ENCODE assay signal across 25 cellular contexts in the genomic region with DNA sequence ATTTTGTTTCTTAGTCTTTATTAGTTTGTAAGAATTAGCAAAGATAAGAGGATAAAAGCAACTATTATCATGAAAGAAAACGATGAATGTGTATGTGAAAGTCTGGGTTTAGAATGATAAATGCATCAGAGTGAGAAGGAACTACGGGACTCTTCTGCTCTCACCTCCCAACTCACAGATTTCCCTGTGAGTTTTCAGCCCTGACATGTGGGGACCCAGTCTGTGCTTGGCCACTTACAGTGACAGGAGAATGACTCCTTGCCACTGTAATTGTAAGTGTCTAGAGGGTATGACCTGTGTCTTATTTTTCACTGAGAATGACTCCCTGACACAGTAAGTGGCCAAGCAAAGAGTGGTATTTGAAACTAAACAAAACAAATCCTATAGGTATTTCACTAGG. TPM values are rescaled to one million over a fixed set of nuclear protein-coding genes. Genes with fewer than 3 reads are reported as not detected.
DNase-seq lines count a peak whose midpoint lies in the region; TF ChIP-seq lines count a peak whose summit lies in the region.
"Had no signal": no experiment of that assay in that cellular context is flagged by ENCODE, and none has a peak within 500 bp of the region (broad histone marks: within the 10 kb centered on the region; RNA-seq: fewer than 3 reads in every experiment).

No MANE protein-coding gene starts in this region.

- intact Hi-C loops in OCI-LY7 (cut with micrococcal nuclease; ENCODE audit: unreplicated experiment), result no loop called here

- H3K9me3 ChIP-seq in BLaER1 (peaks cover 7% of the 10 kb centered on the region; the same call in 1 of the 2 replicates), OCI-LY7 (ENCODE audit: low read length) (no peaks in the 10 kb centered on the region), mononuclear cell (ENCODE audit: low read depth, low read length) (no peaks in the 10 kb centered on the region)
- no peaks in the 10 kb centered on the region for H3K9me3 ChIP-seq in CD8-positive, alpha-beta memory T cell (ENCODE audit: low read length)
- H3K9me3 ChIP-seq: tibial nerve had no signal

- TF ChIP-seq CTCF in OCI-LY7 (conservative IDR thresholded peaks at IDR 0.05; ENCODE audit: low read length), result no peak

- H3K36me3 ChIP-seq in BLaER1, result peaks cover 43% of the 10 kb centered on the region
- peaks cover 9% of the 10 kb centered on the region for H3K36me3 ChIP-seq in CD8-positive, alpha-beta memory T cell (ENCODE audit: insufficient read depth, low read length)
- H3K36me3 ChIP-seq in OCI-LY7 (ENCODE audit: insufficient read depth, low read length), result peaks cover 64% of the 10 kb centered on the region
- H3K36me3 ChIP-seq: cardiac muscle cell had no signal

- POLR2A ChIA-PET in CD8-positive, alpha-beta memory T cell (lab: Charles Lee), result no interaction called here
- POLR2A ChIA-PET in OCI-LY7 (lab: Charles Lee), result interaction anchor here (0.5 to 5.4 kb wide), 4 partner anchors 9 to 128 kb away, joined by 3 to 75 read pairs (median 3); no protein-coding TSS in a partner anchor

- peak overlapping the region in 6 of 7 donors; percentile 86 to 100 (median 97) for H3K4me3 Mint-ChIP-seq in CD8-positive, alpha-beta memory T cell
- H3K4me3 Mint-ChIP-seq: nephron progenitor cell had no signal

- H3K9ac ChIP-seq in BLaER1, result peak overlapping the region; percentile 83
- H3K9ac ChIP-seq: KMS-11 had no signal

- peak overlapping the region; percentile 72 for H3K4me3 ChIP-seq in BLaER1
- no peak overlapping the region for H3K4me3 ChIP-seq in CD8-positive, alpha-beta memory T cell (ENCODE audit: low read length)
- peak overlapping the region; percentile 80 for H3K4me3 ChIP-seq in OCI-LY7 (ENCODE audit: low read depth, low read length, poor library complexity, severe bottlenecking)
- H3K4me3 ChIP-seq in mononuclear cell (ENCODE audit: low read length), result peak overlapping the region; percentile 46
- H3K4me3 ChIP-seq: cardiac muscle cell had no signal

- no TSS peak for BruUV-seq in OCI-LY7 (replicated peaks; lab: Mats Ljungman, UMichigan)

- H3K27ac ChIP-seq in BLaER1 (peak overlapping the region; percentile 87; the same call in 1 of the 2 replicates), OCI-LY7 (ENCODE audit: low read depth, low read length, poor library complexity, severe bottlenecking) (no peak overlapping the region)
- no peak overlapping the region for H3K27ac ChIP-seq in CD8-positive, alpha-beta memory T cell (ENCODE audit: low read depth, low read length)
- H3K27ac ChIP-seq: cardiac muscle cell, KMS-11 had no signal

- H4K20me1 ChIP-seq in BLaER1, result peaks cover 45% of the 10 kb centered on the region
- H4K20me1 ChIP-seq in OCI-LY7 (ENCODE audit: insufficient read depth, low read length), result peaks cover 12% of the 10 kb centered on the region; the same call in 1 of the 2 replicates

- peak overlapping the region in 4 of 8 donors; percentile 19 to 71 (median 54) for H3K27ac Mint-ChIP-seq in CD8-positive, alpha-beta memory T cell
- H3K27ac Mint-ChIP-seq: nephron progenitor cell, T-cell had no signal

- no peaks in the 10 kb centered on the region for H3K9me2 ChIP-seq in OCI-LY7 (ENCODE audit: insufficient read depth, low read length)

- peaks cover 0 to 15% (median 0%) of the 10 kb centered on the region in 5 donors for H3K9me3 Mint-ChIP-seq in CD8-positive, alpha-beta memory T cell
- H3K9me3 Mint-ChIP-seq: T-cell had no signal

- H3K4me2 ChIP-seq in BLaER1 (peak overlapping the region; percentile 96), OCI-LY7 (ENCODE audit: low read length) (peak overlapping the region; percentile 84)
- H3K4me2 ChIP-seq: KMS-11 had no signal

- peaks cover 28 to 48% (median 29%) of the 10 kb centered on the region in 3 donors for H3K36me3 Mint-ChIP-seq in CD8-positive, alpha-beta memory T cell

- peaks cover 57% of the 10 kb centered on the region for H3K79me2 ChIP-seq in OCI-LY7 (ENCODE audit: insufficient read depth, low read depth, low read length)

- no peaks in the 10 kb centered on the region for H3K27me3 ChIP-seq in BLaER1
- H3K27me3 ChIP-seq in CD8-positive, alpha-beta memory T cell (ENCODE audit: insufficient read depth, low read length, poor library complexity, severe bottlenecking), result no peaks in the 10 kb centered on the region
- no peaks in the 10 kb centered on the region for H3K27me3 ChIP-seq in mononuclear cell (ENCODE audit: insufficient read depth, low read length)
- H3K27me3 ChIP-seq: cardiac muscle cell, tibial nerve had no signal

- no peak overlapping the region for H2AFZ ChIP-seq in OCI-LY7 (ENCODE audit: low read length)

- H3K4me1 Mint-ChIP-seq in CD8-positive, alpha-beta memory T cell, result peaks cover 43 to 61% (median 60%) of the 10 kb centered on the region in 3 donors

- CTCF ChIA-PET in CD8-positive, alpha-beta memory T cell (lab: Charles Lee), result no interaction called here
- CTCF ChIA-PET in OCI-LY7 (lab: Charles Lee; ENCODE audit: unreplicated experiment), result no interaction called here

- peaks cover 0 to 1% of the 10 kb centered on the region in 2 donors for H3K27me3 Mint-ChIP-seq in CD8-positive, alpha-beta memory T cell
- H3K27me3 Mint-ChIP-seq: T-cell had no signal

- peaks cover 57% of the 10 kb centered on the region for H3K4me1 ChIP-seq in BLaER1
- H3K4me1 ChIP-seq in CD8-positive, alpha-beta memory T cell (ENCODE audit: insufficient read depth, low read length), result peaks cover 31% of the 10 kb centered on the region
- peaks cover 31% of the 10 kb centered on the region for H3K4me1 ChIP-seq in OCI-LY7 (ENCODE audit: insufficient read depth, low read length, poor library complexity, severe bottlenecking)
- peaks cover 26% of the 10 kb centered on the region for H3K4me1 ChIP-seq in mononuclear cell (ENCODE audit: insufficient read depth, low read length)
- H3K4me1 ChIP-seq: tibial nerve had no signal

- DNase-seq in CD8-positive, alpha-beta memory T cell, result no peak
- DNase-seq in OCI-LY7 (ENCODE audit: low spot score) (no peak), cerebellar nuclear complex (lab: John Stamatoyannopoulos, UW) (no peak), dermis blood vessel endothelial cell (no peak), RPMI8226 (no peak)
- DNase-seq: activated CD4-positive, alpha-beta T cell treated with anti-CD3 and anti-CD28 coated beads for 48 hours; activated CD8-positive, alpha-beta memory T cell treated with anti-CD3 and anti-CD28 coated beads, Interleukin-2, amount 50 U/mL, for 48 hours; activated naive CD4-positive, alpha-beta T cell treated with Interleukin-2 at 50 U/mL for 16 hours; kidney; mesendoderm; NCI-H2029; NCI-H345; nephron progenitor cell; PC-3; posterior cingulate gyrus; SIG-M5; stimulated activated CD4-positive, alpha-beta T cell treated with anti-CD3 and anti-CD28 coated beads, Interleukin-1b, Interleukin-23, amount 100 ng/mL, for 48 hours; stimulated activated naive CD4-positive, alpha-beta T cell treated with Interleukin-2 at 50 U/mL for 16 hours; T-cell had no signal

RNA-seq across cellular contexts. Expression of a gene that starts 2.5 kb away (rescaled TPM):
- total RNA-seq in CD8-positive, alpha-beta memory T cell, result 10 to 100 TPM; 69.8 to 71.7 TPM
- polyA plus RNA-seq in CD8-positive, alpha-beta memory T cell, result 156 TPM
- 306 and 388 TPM in 2 replicates for total RNA-seq in OCI-LY7 (2014; rRNA removed; shearing (Covaris generic))
- total RNA-seq in OCI-LY7 (2022) (253 and 256 TPM in 2 replicates), mononuclear cell (271 TPM), dermis blood vessel endothelial cell (0.34 and 17.4 TPM in 2 replicates)
- total RNA-seq: HT-29, PC-3 had no signal

RNA-seq across cellular contexts. Expression of a gene that starts 4.9 kb away (rescaled TPM):
- 10 to 100 TPM; 20.8 to 25.1 TPM for total RNA-seq in CD8-positive, alpha-beta memory T cell
- polyA plus RNA-seq in CD8-positive, alpha-beta memory T cell, result 178 TPM
- total RNA-seq in OCI-LY7 (2014; rRNA removed; shearing (Covaris generic)), result 117 and 139 TPM in 2 replicates
- 74.5 and 78.5 TPM in 2 replicates for total RNA-seq in OCI-LY7 (2022)
- 166 TPM for total RNA-seq in mononuclear cell
- 1.4 and 22.4 TPM in 2 replicates for total RNA-seq in dermis blood vessel endothelial cell
- total RNA-seq: HT-29, PC-3 had no signal
